In the genomic region with DNA sequence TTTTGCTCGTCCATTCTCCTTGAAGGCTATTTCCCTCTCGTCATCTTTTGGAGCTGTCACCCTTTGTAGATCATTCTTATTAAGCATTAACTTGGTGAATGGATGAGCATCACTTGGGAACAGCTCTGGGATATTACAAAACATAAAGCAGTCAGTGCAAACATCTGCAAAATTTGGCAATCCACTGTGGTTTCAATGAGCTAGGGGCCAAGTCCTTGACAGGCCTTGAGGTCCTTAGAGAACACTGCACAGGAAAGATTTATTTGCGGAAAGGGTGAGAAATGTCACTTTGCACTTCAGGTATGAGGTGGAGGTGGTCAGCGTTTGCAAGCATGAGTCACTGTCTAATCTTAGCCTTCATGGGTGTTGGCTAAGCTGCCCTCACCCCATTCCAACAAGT, we compare ENCODE assay signal across 14 cellular contexts.
DNase-seq lines count a peak whose midpoint lies in the region; ATAC-seq and TF ChIP-seq lines count a peak whose summit lies in the region.
"Had no signal": no experiment of that assay in that cellular context is flagged by ENCODE, and none has a peak within 500 bp of the region (broad histone marks: within the 10 kb centered on the region; RNA-seq: fewer than 3 reads in every experiment).

No MANE protein-coding gene starts in this region.

- DNase-seq in EH (ENCODE audit: low read depth) (peak; percentile 34), NB4 (ENCODE audit: low read depth) (peak; percentile 20), fibroblast of peridontal ligament (ENCODE audit: extremely low read depth) (peak; percentile 77), omental fat pad (ENCODE audit: low spot score) (no peak), GM13976 (ENCODE audit: low spot score) (no peak), AML-193 (lab: John Stamatoyannopoulos, UW) (no peak)
- DNase-seq: BE2C; naive thymus-derived CD4-positive, alpha-beta T cell; NCI-H1436 treated with DMSO at 0.1 percent for 48 hours; OCI-M1 had no signal

- H3K27ac Mint-ChIP-seq in stimulated activated memory B cell treated with anti-CD40 and anti-IgM and Interleukin-4, amounts not matched to agents 10 μg/mL and 1 μg/mL and 100 μg/mL, for 72 hours: no peak overlapping the region
- H3K27ac Mint-ChIP-seq: activated T-helper 1 cell treated with anti-CD3 and anti-CD28 coated beads, Interleukin-12 subunit alpha, Interleukin-12 subunit beta, Interleukin-2, Interleukin-4 antibody, amounts not matched to agents 30 ng/mL and 10 ng/mL and 1 ng/mL, durations not matched to agents 14 hours and 24 hours and 36 hours; naive thymus-derived CD4-positive, alpha-beta T cell; progenitor cell of endocrine pancreas had no signal

- TF ChIP-seq POLR2A in NB4 (IDR thresholded peaks at IDR 0.05; ENCODE audit: extremely low read depth, insufficient read length): no peak

- H3K27me3 Mint-ChIP-seq in stimulated activated memory B cell treated with anti-CD40 and anti-IgM and Interleukin-4, amounts not matched to agents 10 μg/mL and 1 μg/mL and 100 μg/mL, for 72 hours: peaks cover 9% of the 10 kb centered on the region

- no peak overlapping the region for H3K4me3 Mint-ChIP-seq in stimulated activated memory B cell treated with anti-CD40 and anti-IgM and Interleukin-4, amounts not matched to agents 10 μg/mL and 1 μg/mL and 100 μg/mL, for 72 hours
- H3K4me3 Mint-ChIP-seq: activated T-helper 1 cell treated with anti-CD3 and anti-CD28 coated beads, Interleukin-12 subunit alpha, Interleukin-12 subunit beta, Interleukin-2, Interleukin-4 antibody, amounts not matched to agents 30 ng/mL and 10 ng/mL and 1 ng/mL, durations not matched to agents 14 hours and 24 hours and 36 hours; naive thymus-derived CD4-positive, alpha-beta T cell had no signal

- no peaks in the 10 kb centered on the region for H3K9me3 Mint-ChIP-seq in stimulated activated memory B cell treated with anti-CD40 and anti-IgM and Interleukin-4, amounts not matched to agents 10 μg/mL and 1 μg/mL and 100 μg/mL, for 72 hours
- H3K9me3 Mint-ChIP-seq: activated T-helper 1 cell treated with anti-CD3 and anti-CD28 coated beads, Interleukin-12 subunit alpha, Interleukin-12 subunit beta, Interleukin-2, Interleukin-4 antibody, amounts not matched to agents 30 ng/mL and 10 ng/mL and 1 ng/mL, durations not matched to agents 14 hours and 24 hours and 36 hours had no signal

- ATAC-seq in omental fat pad (ENCODE audit: low FRiP score) (peak; percentile 42), HG03520 (IDR thresholded peaks at IDR 0.05; ENCODE audit: unreplicated experiment) (no peak)
- no peak for ATAC-seq in stimulated activated memory B cell treated with anti-CD40 and anti-IgM and Interleukin-4, amounts not matched to agents 10 μg/mL and 1 μg/mL and 100 μg/mL, for 72 hours
- ATAC-seq: naive thymus-derived CD4-positive, alpha-beta T cell had no signal

- no peak overlapping the region for H3K4me3 ChIP-seq in NB4 (ENCODE audit: low read depth, low read length)

- no peaks in the 10 kb centered on the region for H3K36me3 Mint-ChIP-seq in stimulated activated memory B cell treated with anti-CD40 and anti-IgM and Interleukin-4, amounts not matched to agents 10 μg/mL and 1 μg/mL and 100 μg/mL, for 72 hours
- H3K36me3 Mint-ChIP-seq: naive thymus-derived CD4-positive, alpha-beta T cell had no signal

- in situ Hi-C loops in GM13976 (cut with MboI; ENCODE audit: low sequenced_read_pairs, unreplicated experiment): loop anchor here (25.0 kb wide), 1 partner anchor 504 kb away; no protein-coding TSS in a partner anchor

- H3K4me1 Mint-ChIP-seq in stimulated activated memory B cell treated with anti-CD40 and anti-IgM and Interleukin-4, amounts not matched to agents 10 μg/mL and 1 μg/mL and 100 μg/mL, for 72 hours: peaks cover 7% of the 10 kb centered on the region

- TF ChIP-seq CTCF in NB4 (IDR thresholded peaks at IDR 0.05; ENCODE audit: low read depth, low read length): no peak
- TF ChIP-seq CTCF in omental fat pad (IDR thresholded peaks at IDR 0.05): no peak
- TF ChIP-seq CTCF in GM13976 (IDR thresholded peaks at IDR 0.05; ENCODE audit: borderline replicate concordance, control extremely low read depth, extremely low read depth, insufficient read depth, missing control alignments): no peak

Comparison
In these comparisons a context has a peak if more than half of its experiments do, and no peak if none do; other contexts are left out.
1. DNase-seq: peak in EH (single experiment), NB4 (single experiment) and fibroblast of peridontal ligament (single experiment); none in omental fat pad (single experiment), GM13976 (single experiment) and AML-193 (0 of 2).